ENCODE assay signal across 8 cellular contexts in the genomic region with DNA sequence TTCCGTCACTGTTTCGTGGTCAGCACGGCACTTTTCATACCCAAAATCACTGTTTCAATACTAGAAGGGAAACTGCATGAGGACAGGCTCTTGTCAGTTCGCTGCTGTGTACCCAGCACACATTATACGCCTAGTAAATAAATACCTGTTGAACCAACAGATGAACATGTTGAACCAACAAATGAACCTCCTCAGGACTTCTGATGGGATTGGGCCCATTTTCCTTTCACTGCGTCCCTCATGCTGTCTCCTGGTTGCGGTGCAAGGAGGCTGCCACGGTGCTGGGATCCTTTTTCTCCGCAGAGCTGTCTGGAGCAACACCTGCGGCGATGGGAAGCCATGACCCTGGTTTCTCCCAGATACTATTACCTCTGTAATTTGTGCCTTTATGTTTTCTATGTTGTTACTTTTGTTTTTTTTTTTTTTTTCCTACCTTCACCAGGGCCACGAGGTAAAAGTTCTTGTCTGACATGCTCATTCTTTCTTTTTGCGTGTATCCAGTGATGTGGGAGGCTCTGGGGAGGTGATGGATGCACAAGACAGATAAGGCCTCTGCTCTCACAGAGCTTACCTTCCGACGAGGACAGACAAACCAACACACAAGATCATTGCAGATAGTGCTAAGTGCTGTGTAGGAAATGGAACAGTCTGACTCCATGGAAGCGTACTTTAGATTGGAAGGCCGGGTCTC. TPM values are rescaled to one million over a fixed set of nuclear protein-coding genes. Genes with fewer than 3 reads are reported as not detected.
DNase-seq lines count a peak whose midpoint lies in the region; ATAC-seq and TF ChIP-seq lines count a peak whose summit lies in the region.

No MANE protein-coding gene starts in this region.

- H3K4me1 ChIP-seq in suprapubic skin = peaks cover 24% of the 10 kb centered on the region

- H3K9me3 ChIP-seq in suprapubic skin = no peaks in the 10 kb centered on the region

- H3K4me3 Mint-ChIP-seq in activated CD4-positive, alpha-beta T cell treated with anti-CD3 and anti-CD28 coated beads for 36 hours = peak overlapping the region; percentile 100
- H3K4me3 Mint-ChIP-seq in activated naive CD8-positive, alpha-beta T cell treated with anti-CD3 and anti-CD28 coated beads for 36 hours = peak overlapping the region; percentile 96

- intact Hi-C loops in activated CD4-positive, alpha-beta T cell treated with anti-CD3 and anti-CD28 coated beads for 36 hours (cut with DNase I, micrococcal nuclease) = loop anchor here (1.0 to 10.0 kb wide), 11 partner anchors 18 to 991 kb away; a partner anchor contains a TSS

- H3K36me3 ChIP-seq in kidney epithelial cell (ENCODE audit: control insufficient read depth, insufficient read depth, low read length) = no peaks in the 10 kb centered on the region
- H3K36me3 ChIP-seq in suprapubic skin = no peaks in the 10 kb centered on the region

- peaks cover 42% of the 10 kb centered on the region for H3K36me3 Mint-ChIP-seq in activated CD4-positive, alpha-beta T cell treated with anti-CD3 and anti-CD28 coated beads for 36 hours (ENCODE audit: low read depth)
- peaks cover 46% of the 10 kb centered on the region for H3K36me3 Mint-ChIP-seq in activated naive CD8-positive, alpha-beta T cell treated with anti-CD3 and anti-CD28 coated beads for 36 hours

- POLR2A ChIA-PET in activated CD4-positive, alpha-beta T cell treated with anti-CD3 and anti-CD28 coated beads for 36 hours (lab: Charles Lee) = interaction anchor here (1.9 kb wide), 1 partner anchor 84 kb away, joined by 14 read pairs; no protein-coding TSS in a partner anchor

- DNase-seq in activated CD4-positive, alpha-beta T cell treated with anti-CD3 and anti-CD28 coated beads for 36 hours = no peak
- DNase-seq in activated CD4-positive, alpha-beta T cell treated with anti-CD3 and anti-CD28 coated beads, Interleukin-2, amount 50 U/mL, for 48 hours = no peak
- DNase-seq in activated naive CD8-positive, alpha-beta T cell treated with anti-CD3 and anti-CD28 coated beads for 36 hours = no peak
- DNase-seq in kidney epithelial cell (ENCODE audit: low read depth) = no peak
- DNase-seq in suprapubic skin (ENCODE audit: low spot score in 2 of 2) = no peak
- no peak for DNase-seq in NCI-H1694 treated with DMSO at 0.1 percent for 48 hours (lab: John Stamatoyannopoulos, UW)
- no peak for DNase-seq in occipital lobe (lab: John Stamatoyannopoulos, UW)
- DNase-seq in DMS 273 treated with DMSO at 0.1 percent for 48 hours (lab: John Stamatoyannopoulos, UW) = no peak

- H3K27me3 ChIP-seq in kidney epithelial cell (ENCODE audit: control insufficient read depth, insufficient read depth, low read length) = no peaks in the 10 kb centered on the region
- H3K27me3 ChIP-seq in suprapubic skin = peaks cover under 1% of the 10 kb centered on the region

- no peak for TF ChIP-seq EP300 in suprapubic skin (IDR thresholded peaks at IDR 0.05)

- peak overlapping the region; percentile 96 for H3K4me3 ChIP-seq in kidney epithelial cell (ENCODE audit: low read depth, low read length)
- peak overlapping the region; percentile 69 for H3K4me3 ChIP-seq in suprapubic skin

- CTCF ChIA-PET in activated CD4-positive, alpha-beta T cell treated with anti-CD3 and anti-CD28 coated beads for 36 hours (lab: Charles Lee) = interaction anchor here (1.2 to 1.4 kb wide), 2 partner anchors 44 to 154 kb away, joined by 3 read pairs; no protein-coding TSS in a partner anchor

- WGBS in suprapubic skin = 78% methylated on average over 17 of the region's 17 CpGs

- peaks cover 3% of the 10 kb centered on the region for H3K9me3 Mint-ChIP-seq in activated CD4-positive, alpha-beta T cell treated with anti-CD3 and anti-CD28 coated beads for 36 hours (ENCODE audit: low read depth)
- H3K9me3 Mint-ChIP-seq in activated naive CD8-positive, alpha-beta T cell treated with anti-CD3 and anti-CD28 coated beads for 36 hours = no peaks in the 10 kb centered on the region

- TF ChIP-seq CTCF in kidney epithelial cell (IDR thresholded peaks at IDR 0.05; ENCODE audit: insufficient read depth, low read length, poor library complexity, severe bottlenecking) = no peak
- TF ChIP-seq CTCF in suprapubic skin (IDR thresholded peaks at IDR 0.05) = no peak

- H3K27ac Mint-ChIP-seq in activated CD4-positive, alpha-beta T cell treated with anti-CD3 and anti-CD28 coated beads for 36 hours = peak overlapping the region; percentile 97
- peak overlapping the region; percentile 95 for H3K27ac Mint-ChIP-seq in activated naive CD8-positive, alpha-beta T cell treated with anti-CD3 and anti-CD28 coated beads for 36 hours

- no peak for ATAC-seq in activated CD4-positive, alpha-beta T cell treated with anti-CD3 and anti-CD28 coated beads for 36 hours

- H3K27me3 Mint-ChIP-seq in activated CD4-positive, alpha-beta T cell treated with anti-CD3 and anti-CD28 coated beads for 36 hours = no peaks in the 10 kb centered on the region
- H3K27me3 Mint-ChIP-seq in activated naive CD8-positive, alpha-beta T cell treated with anti-CD3 and anti-CD28 coated beads for 36 hours = no peaks in the 10 kb centered on the region

- no peak for TF ChIP-seq POLR2A in suprapubic skin (IDR thresholded peaks at IDR 0.05)

- H3K4me1 Mint-ChIP-seq in activated CD4-positive, alpha-beta T cell treated with anti-CD3 and anti-CD28 coated beads for 36 hours = peaks cover 47% of the 10 kb centered on the region
- peaks cover 40% of the 10 kb centered on the region for H3K4me1 Mint-ChIP-seq in activated naive CD8-positive, alpha-beta T cell treated with anti-CD3 and anti-CD28 coated beads for 36 hours

- peak overlapping the region; percentile 90 for H3K27ac ChIP-seq in suprapubic skin

RNA-seq across cellular contexts. Expression of a gene that starts 1.1 kb away (rescaled TPM):
- 10 to 100 TPM; 43.9 to 54.5 TPM for total RNA-seq in activated CD4-positive, alpha-beta T cell treated with anti-CD3 and anti-CD28 coated beads for 36 hours
- total RNA-seq in activated naive CD8-positive, alpha-beta T cell treated with anti-CD3 and anti-CD28 coated beads for 36 hours = 10 to 100 TPM; 38.4 to 40.6 TPM
- total RNA-seq in kidney epithelial cell (23.1 and 24.1 TPM in 2 replicates), suprapubic skin (10 to 100 TPM; 10.9 to 20.4 (median 17.9) TPM), occipital lobe (18.2 TPM)
